In genomic region chr9:37420271-37421215, GRCh38 we compare ENCODE assay signal across 22 cellular contexts. TPM values are rescaled to one million over a fixed set of nuclear protein-coding genes. Genes with fewer than 3 reads are reported as not detected.
DNase-seq lines count a peak whose midpoint lies in the region; ATAC-seq and TF ChIP-seq lines count a peak whose summit lies in the region.
"Had no signal": no experiment of that assay in that cellular context is flagged by ENCODE, and none has a peak within 500 bp of the region (broad histone marks: within the 10 kb centered on the region; RNA-seq: fewer than 3 reads in every experiment).

No MANE protein-coding gene starts in this region.

- no peak overlapping the region for H3K27ac Mint-ChIP-seq in CD4-positive, alpha-beta T cell
- H3K27ac Mint-ChIP-seq in stimulated activated naive B cell treated with anti-CD40 and anti-IgM and Interleukin-4, amounts not matched to agents 10 μg/mL and 1 μg/mL and 100 μg/mL, for 72 hours = peak overlapping the region; percentile 82

- H3K27me3 ChIP-seq in CD4-positive, alpha-beta T cell (ENCODE audit: control insufficient read depth, insufficient read depth, low read length) = no peaks in the 10 kb centered on the region
- no peaks in the 10 kb centered on the region for H3K27me3 ChIP-seq in Karpas-422 (ENCODE audit: low read length)
- H3K27me3 ChIP-seq in foreskin keratinocyte = no peaks in the 10 kb centered on the region

- peaks cover 1% of the 10 kb centered on the region; the same call in 1 of the 2 replicates for H3K36me3 ChIP-seq in Karpas-422 (ENCODE audit: insufficient read depth, low read length)

- peaks cover 23% of the 10 kb centered on the region for H3K4me1 Mint-ChIP-seq in CD4-positive, alpha-beta T cell (ENCODE audit: low read depth)
- peaks cover 29 to 48% of the 10 kb centered on the region in 2 donors for H3K4me1 Mint-ChIP-seq in stimulated activated naive B cell treated with anti-CD40 and anti-IgM and Interleukin-4, amounts not matched to agents 10 μg/mL and 1 μg/mL and 100 μg/mL, for 72 hours

- H3K4me1 ChIP-seq in Karpas-422 (ENCODE audit: low read length) (peaks cover 73% of the 10 kb centered on the region), foreskin keratinocyte (peaks cover 8% of the 10 kb centered on the region)

- H2AFZ ChIP-seq in Karpas-422 (ENCODE audit: low read length) = peak overlapping the region; percentile 8; the same call in 1 of the 2 replicates

- intact Hi-C loops in CD4-positive, alpha-beta T cell (cut with DNase I, micrococcal nuclease) = loop anchor here (5.0 kb wide), 5 partner anchors 47 to 653 kb away; partner anchors contain the start of genes EXOSC3 (in 1 of the 2), POLR1E (in 1 of the 2), SHB (in 1 of the 2) and ZBTB5 (in 1 of the 2)

- ATAC-seq in CD4-positive, alpha-beta T cell (ENCODE audit: poor library complexity) = no peak
- no peak for ATAC-seq in foreskin keratinocyte
- no peak for ATAC-seq in stimulated activated naive B cell treated with anti-CD40 and anti-IgM and Interleukin-4, amounts not matched to agents 10 μg/mL and 1 μg/mL and 100 μg/mL, for 72 hours (replicated peaks)
- ATAC-seq in HG03159 (IDR thresholded peaks at IDR 0.05; ENCODE audit: unreplicated experiment) = no peak
- ATAC-seq: PC-3 had no signal

- no peaks in the 10 kb centered on the region for H3K27me3 Mint-ChIP-seq in CD4-positive, alpha-beta T cell
- H3K27me3 Mint-ChIP-seq in stimulated activated naive B cell treated with anti-CD40 and anti-IgM and Interleukin-4, amounts not matched to agents 10 μg/mL and 1 μg/mL and 100 μg/mL, for 72 hours = no peaks in the 10 kb centered on the region

- H4K20me1 ChIP-seq in Karpas-422 (ENCODE audit: insufficient read depth, low read depth, low read length) = peaks cover 9% of the 10 kb centered on the region; the same call in 1 of the 2 replicates

- POLR2A ChIA-PET in CD4-positive, alpha-beta T cell (lab: Charles Lee) = interaction anchor here (0.6 to 0.7 kb wide), 2 partner anchors 45 to 862 kb away, joined by 3 read pairs; no protein-coding TSS in a partner anchor

- peaks cover 38% of the 10 kb centered on the region for H3K79me2 ChIP-seq in Karpas-422 (ENCODE audit: low read length)

- H3K4me3 Mint-ChIP-seq in CD4-positive, alpha-beta T cell = peak overlapping the region; percentile 45
- no peak overlapping the region for H3K4me3 Mint-ChIP-seq in stimulated activated naive B cell treated with anti-CD40 and anti-IgM and Interleukin-4, amounts not matched to agents 10 μg/mL and 1 μg/mL and 100 μg/mL, for 72 hours
- H3K4me3 Mint-ChIP-seq: CD14-positive monocyte had no signal

- H3K9me3 ChIP-seq in CD4-positive, alpha-beta T cell (ENCODE audit: control insufficient read depth, low read length) = no peaks in the 10 kb centered on the region
- no peaks in the 10 kb centered on the region for H3K9me3 ChIP-seq in Karpas-422 (ENCODE audit: low read length)

- H3K9me3 Mint-ChIP-seq in CD4-positive, alpha-beta T cell = no peaks in the 10 kb centered on the region
- H3K9me3 Mint-ChIP-seq in stimulated activated naive B cell treated with anti-CD40 and anti-IgM and Interleukin-4, amounts not matched to agents 10 μg/mL and 1 μg/mL and 100 μg/mL, for 72 hours = no peaks in the 10 kb centered on the region

- no peak for DNase-seq in CD4-positive, alpha-beta T cell
- DNase-seq in Karpas-422 (no peak), foreskin keratinocyte (peak; percentile 53), C1 segment of cervical spinal cord (lab: John Stamatoyannopoulos, UW) (no peak), globus pallidus (ENCODE audit: low spot score) (no peak)
- no peak for DNase-seq in stimulated activated naive B cell treated with anti-CD40 and anti-IgM and Interleukin-4, amounts not matched to agents 10 μg/mL and 1 μg/mL and 100 μg/mL, for 72 hours
- DNase-seq: ACHN, COR-L47, DMS 273 treated with DMSO at 0.1 percent for 48 hours, DMS79 treated with DMSO at 0.1 percent for 48 hours, H7, KBM-7, NCI-H1105, NCI-H1694 treated with DMSO at 0.1 percent for 48 hours, NCI-H2081 treated with DMSO at 0.1 percent for 48 hours, NCI-H2171 treated with DMSO at 0.1 percent for 48 hours, NCI-H524 treated with DMSO at 0.1 percent for 48 hours, NCI-H82, PC-3, SHP77 had no signal

- H3K36me3 Mint-ChIP-seq in CD4-positive, alpha-beta T cell (ENCODE audit: low read depth) = peaks cover 5% of the 10 kb centered on the region
- H3K36me3 Mint-ChIP-seq in stimulated activated naive B cell treated with anti-CD40 and anti-IgM and Interleukin-4, amounts not matched to agents 10 μg/mL and 1 μg/mL and 100 μg/mL, for 72 hours = peaks cover 10 to 11% of the 10 kb centered on the region in 2 donors
- H3K36me3 Mint-ChIP-seq: CD14-positive monocyte had no signal

- H3K9me2 ChIP-seq in Karpas-422 (replicated peaks; ENCODE audit: insufficient read depth, low read length) = no peaks in the 10 kb centered on the region

- no peak for TF ChIP-seq CTCF in CD4-positive, alpha-beta T cell (IDR thresholded peaks at IDR 0.05)
- no peak for TF ChIP-seq CTCF in foreskin keratinocyte (conservative IDR thresholded peaks at IDR 0.05)

- CTCF ChIA-PET in CD4-positive, alpha-beta T cell (lab: Charles Lee) = no interaction called here

- no peak overlapping the region for H3K4me3 ChIP-seq in Karpas-422 (ENCODE audit: low read length)

- no peak overlapping the region for H3K4me2 ChIP-seq in Karpas-422 (ENCODE audit: low read depth, low read length, poor library complexity, severe bottlenecking)

- no peak overlapping the region for H3K9ac ChIP-seq in Karpas-422 (ENCODE audit: low read length)

- H3K27ac ChIP-seq in CD4-positive, alpha-beta T cell (ENCODE audit: low read depth, low read length) = no peak overlapping the region
- H3K27ac ChIP-seq in Karpas-422 (ENCODE audit: low read length) = peak overlapping the region; percentile 78
- no peak overlapping the region for H3K27ac ChIP-seq in foreskin keratinocyte

RNA-seq across cellular contexts. Expression of gene GRHPR, which starts 2.0 kb away (rescaled TPM):
- 10 to 100 TPM; 29.0 to 29.6 TPM for total RNA-seq in CD4-positive, alpha-beta T cell
- 234 and 345 TPM in 2 replicates for total RNA-seq in Karpas-422 (2014; rRNA removed; shearing (Covaris generic); ENCODE audit: low replicate concordance)
- 104 and 110 TPM in 2 replicates for total RNA-seq in foreskin keratinocyte
- polyA plus RNA-seq in foreskin keratinocyte = 113 and 122 TPM in 2 replicates

RNA-seq across cellular contexts. Expression of gene ZBTB5, which starts 44.7 kb away (rescaled TPM):
- 10 to 100 TPM; 21.3 to 22.0 TPM for total RNA-seq in CD4-positive, alpha-beta T cell
- 24.6 and 31.3 TPM in 2 replicates for total RNA-seq in Karpas-422 (2014; rRNA removed; shearing (Covaris generic); ENCODE audit: low replicate concordance)
- total RNA-seq in foreskin keratinocyte = 8.9 and 9.8 TPM in 2 replicates
- 3.1 and 3.5 TPM in 2 replicates for polyA plus RNA-seq in foreskin keratinocyte

Comparison
In these comparisons a context has a peak if more than half of its experiments do, and no peak if none do; other contexts are left out.
1. DNase-seq: peak in foreskin keratinocyte (2 of 2); none in CD4-positive, alpha-beta T cell (0 of 10), Karpas-422 (single experiment), stimulated activated naive B cell treated with anti-CD40 and anti-IgM and Interleukin-4, amounts not matched to agents 10 μg/mL and 1 μg/mL and 100 μg/mL, for 72 hours (single experiment), C1 segment of cervical spinal cord (0 of 14) and globus pallidus (single experiment).